Comparison of ENCODE assay signal across 8 cellular contexts in genomic region chr2:240513544-240514287, GRCh38. TPM values are rescaled to one million over a fixed set of nuclear protein-coding genes. Genes with fewer than 3 reads are reported as not detected.
DNase-seq lines count a peak whose midpoint lies in the region; ATAC-seq and TF ChIP-seq lines count a peak whose summit lies in the region.

No MANE protein-coding gene starts in this region.

- peaks cover 17% of the 10 kb centered on the region for H3K36me3 Mint-ChIP-seq in nephron (ENCODE audit: low read depth)

- peaks cover 0 to 11% (median 0%) of the 10 kb centered on the region in 4 donors for H3K27me3 ChIP-seq in esophagus muscularis mucosa

- peaks cover 1% of the 10 kb centered on the region for H3K4me1 Mint-ChIP-seq in nephron

- no peak overlapping the region for H3K27ac Mint-ChIP-seq in nephron

- in situ Hi-C loops in ACHN (cut with HindIII; ENCODE audit: low pct_ligation_motif_present, low pct_unique_long_range_greater_than_20kb, low sequenced_read_pairs), result no loop called here

- H3K27me3 Mint-ChIP-seq in nephron (ENCODE audit: low read depth), result peaks cover 3% of the 10 kb centered on the region

- no peaks in the 10 kb centered on the region for H3K9me3 Mint-ChIP-seq in nephron

- TF ChIP-seq CTCF in esophagus muscularis mucosa (IDR thresholded peaks at IDR 0.05), result peak; percentile 74 to 85 (median 80)
- TF ChIP-seq CTCF in nephron (IDR thresholded peaks at IDR 0.05; ENCODE audit: unreplicated experiment in 3 of 3), result peak; percentile 60 to 72 (median 67)

- DNase-seq in ACHN, result peak; percentile 83
- peak; percentile 75 for DNase-seq in OCI-M1 (lab: John Stamatoyannopoulos, UW)
- peak; percentile 77 for DNase-seq in activated T-cell treated with anti-CD3 and anti-CD28 coated beads for 4 hours
- DNase-seq in esophagus muscularis mucosa (ENCODE audit: extremely low spot score), result peak; percentile 95
- peak; percentile 52 to 83 (median 69) for DNase-seq in stimulated activated naive CD4-positive, alpha-beta T cell (lab: John Stamatoyannopoulos, UW)

- ATAC-seq in GM18520 (IDR thresholded peaks at IDR 0.05; ENCODE audit: unreplicated experiment) (peak; percentile 88), HG03045 (IDR thresholded peaks at IDR 0.05; ENCODE audit: unreplicated experiment) (peak; percentile 86)

- H3K27ac ChIP-seq in esophagus muscularis mucosa (replicated peaks in 1 of 4), result no peak overlapping the region

- no peak overlapping the region for H3K4me3 Mint-ChIP-seq in nephron

- 38% methylated on average over 9 of the region's 13 CpGs for whole genome bisulfite sequencing in esophagus muscularis mucosa

- no peaks in the 10 kb centered on the region for H3K9me3 ChIP-seq in esophagus muscularis mucosa

- TF ChIP-seq EP300 in esophagus muscularis mucosa (IDR thresholded peaks at IDR 0.05), result no peak

- TF ChIP-seq POLR2A in esophagus muscularis mucosa (IDR thresholded peaks at IDR 0.05; ENCODE audit: low read depth), result no peak

- H3K36me3 ChIP-seq in esophagus muscularis mucosa, result peaks cover 0 to 23% (median 17%) of the 10 kb centered on the region in 4 donors

- H3K4me3 ChIP-seq in esophagus muscularis mucosa, result no peak overlapping the region

- intact Hi-C loops in esophagus muscularis mucosa (cut with DNase I), result loop anchor here (10.0 kb wide), 2 partner anchors 191 to 321 kb away; no protein-coding TSS in a partner anchor

- H3K4me1 ChIP-seq in esophagus muscularis mucosa, result peaks cover 0 to 9% (median 2%) of the 10 kb centered on the region in 4 donors

RNA-seq across cellular contexts. Expression of gene ANKMY1, which starts 44.1 kb away (rescaled TPM):
- total RNA-seq in esophagus muscularis mucosa, result 10 to 100 TPM in 2 of 4 donors, 1 to 10 TPM in 2; 9.1 to 10.9 (median 10.2) TPM

RNA-seq across cellular contexts. Expression of gene DUSP28, which starts 46.4 kb away (rescaled TPM):
- total RNA-seq in esophagus muscularis mucosa, result 1 to 10 TPM; 3.8 to 7.3 (median 4.8) TPM

RNA-seq across cellular contexts. Expression of gene RNPEPL1, which starts 54.6 kb away (rescaled TPM):
- total RNA-seq in esophagus muscularis mucosa, result 100 to 1,000 TPM in 1 of 4 donors, 10 to 100 TPM in 3; 57.3 to 135 (median 70.2) TPM
